In the genomic region with DNA sequence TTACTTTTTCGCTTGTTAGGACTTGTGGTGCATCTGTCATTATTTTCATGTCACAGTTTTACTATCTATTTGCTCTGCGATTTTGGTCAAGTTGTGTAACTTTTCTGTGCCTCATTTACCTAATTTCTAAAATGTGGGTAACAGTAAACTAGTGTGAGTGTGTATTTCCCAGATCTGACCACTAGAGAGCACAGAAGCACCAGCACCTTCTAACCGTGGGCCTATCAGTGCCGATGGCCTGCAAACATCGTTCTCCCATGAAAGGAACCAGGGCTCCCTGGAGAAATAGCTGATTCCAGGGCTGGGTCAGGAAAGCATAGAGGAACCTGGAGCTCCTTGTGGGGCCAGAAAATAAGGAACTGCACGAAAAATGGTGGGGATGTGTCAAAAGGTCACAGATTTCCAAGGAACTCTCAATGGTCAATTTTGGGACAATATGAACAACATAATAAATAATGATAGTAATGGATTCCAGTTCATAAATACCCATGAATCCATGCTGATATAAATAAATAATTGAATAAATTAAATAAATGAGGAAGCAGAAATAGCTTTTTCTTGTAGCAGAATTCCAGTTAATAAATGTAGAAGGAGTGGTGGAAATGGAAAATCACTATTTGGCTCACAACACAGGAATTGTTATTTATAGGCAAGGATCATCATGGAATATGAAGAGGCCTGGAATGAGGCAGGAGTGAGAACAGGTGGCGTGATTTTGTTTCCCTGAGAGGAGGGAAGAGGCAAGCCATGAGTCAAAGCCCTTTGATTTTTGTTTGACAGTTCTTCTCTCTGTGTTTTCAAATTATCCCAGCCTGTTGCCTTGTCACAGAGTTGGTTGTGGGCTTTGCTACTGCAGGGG, we compare ENCODE assay signal across 9 cellular contexts. TPM values are rescaled to one million over a fixed set of nuclear protein-coding genes. Genes with fewer than 3 reads are reported as not detected.
DNase-seq lines count a peak whose midpoint lies in the region; TF ChIP-seq lines count a peak whose summit lies in the region.
"Had no signal": no experiment of that assay in that cellular context is flagged by ENCODE, and none has a peak within 500 bp of the region (broad histone marks: within the 10 kb centered on the region; RNA-seq: fewer than 3 reads in every experiment).

No MANE protein-coding gene starts in this region.

- no peak overlapping the region for H3K27ac Mint-ChIP-seq in MCF 10A (ENCODE audit: low read depth, unreplicated experiment)

- intact Hi-C loops in MCF 10A (cut with micrococcal nuclease), result loop anchor here (1.0 kb wide), 1 partner anchor 33 kb away; no protein-coding TSS in a partner anchor

- no peaks in the 10 kb centered on the region for H3K9me3 ChIP-seq in subcutaneous abdominal adipose tissue (ENCODE audit: control insufficient read depth in 5 of 5, low read length in 5 of 5)
- H3K9me3 ChIP-seq: BLaER1 treated with 17β-estradiol and CSF1 and Interleukin-3, amounts not matched to agents 10 nM and 100 nM had no signal

- H3K4me1 ChIP-seq in subcutaneous abdominal adipose tissue (ENCODE audit: control insufficient read depth in 5 of 5, insufficient read depth in 5 of 5, low read length in 5 of 5), result peaks cover 5 to 50% (median 33%) of the 10 kb centered on the region in 5 donors

- H3K4me3 Mint-ChIP-seq in MCF 10A (ENCODE audit: unreplicated experiment), result no peak overlapping the region

- no TSS peak for BruUV-seq in MCF 10A (replicated peaks; lab: Mats Ljungman, UMichigan)

- H3K9ac ChIP-seq in subcutaneous abdominal adipose tissue (ENCODE audit: low read length in 5 of 5), result peak overlapping the region in 1 of 5 donors; percentile 55

- TF ChIP-seq CTCF in HFF-Myc (IDR thresholded peaks at IDR 0.05; ENCODE audit: low read depth, low read length, missing control alignments) (peak; percentile 63), MCF 10A (IDR thresholded peaks at IDR 0.05; ENCODE audit: unreplicated experiment) (peak; percentile 56), kidney epithelial cell (IDR thresholded peaks at IDR 0.05; ENCODE audit: insufficient read depth, low read length, poor library complexity, severe bottlenecking) (peak; percentile 74)

- no peaks in the 10 kb centered on the region for H3K36me3 ChIP-seq in kidney epithelial cell (ENCODE audit: control insufficient read depth, insufficient read depth, low read length)
- no peaks in the 10 kb centered on the region for H3K36me3 ChIP-seq in subcutaneous abdominal adipose tissue (ENCODE audit: control insufficient read depth in 5 of 5, insufficient read depth in 5 of 5, low read length in 5 of 5)
- H3K36me3 ChIP-seq: BLaER1 treated with 17β-estradiol and CSF1 and Interleukin-3, amounts not matched to agents 10 nM and 100 nM had no signal

- H3K27me3 ChIP-seq in kidney epithelial cell (ENCODE audit: control insufficient read depth, insufficient read depth, low read length) (peaks cover 12% of the 10 kb centered on the region), subcutaneous abdominal adipose tissue (ENCODE audit: control insufficient read depth in 5 of 5, insufficient read depth in 4 of 5, low read length in 5 of 5) (no peaks in the 10 kb centered on the region)

- H3K9me3 Mint-ChIP-seq in MCF 10A (ENCODE audit: unreplicated experiment), result no peaks in the 10 kb centered on the region

- CTCF ChIA-PET in MCF 10A (lab: Yijun Ruan, JAX), result interaction anchor here (0.6 to 1.9 kb wide), 24 partner anchors 8 to 1192 kb away, joined by 3 to 10 read pairs (median 4); no protein-coding TSS in a partner anchor

- H3K36me3 Mint-ChIP-seq in MCF 10A (ENCODE audit: insufficient read depth, unreplicated experiment), result peaks cover 6% of the 10 kb centered on the region

- H3K4me1 Mint-ChIP-seq in MCF 10A (ENCODE audit: insufficient read depth, unreplicated experiment), result peaks cover 10% of the 10 kb centered on the region

- H3K27me3 Mint-ChIP-seq in MCF 10A (ENCODE audit: insufficient read depth, unreplicated experiment), result peaks cover 24% of the 10 kb centered on the region

- H3K4me3 ChIP-seq in HFF-Myc (replicated peaks; ENCODE audit: low read depth, low read length), result no peak overlapping the region
- no peak overlapping the region for H3K4me3 ChIP-seq in kidney epithelial cell (ENCODE audit: low read depth, low read length)
- H3K4me3 ChIP-seq in subcutaneous abdominal adipose tissue (ENCODE audit: low read depth in 1 of 5, low read length in 5 of 5), result no peak overlapping the region
- H3K4me3 ChIP-seq: BLaER1 treated with 17β-estradiol and CSF1 and Interleukin-3, amounts not matched to agents 10 nM and 100 nM had no signal

- H3K27ac ChIP-seq in subcutaneous abdominal adipose tissue (ENCODE audit: low read depth, low read length), result peak overlapping the region; percentile 89
- H3K27ac ChIP-seq: BLaER1 treated with 17β-estradiol and CSF1 and Interleukin-3, amounts not matched to agents 10 nM and 100 nM had no signal

- POLR2A ChIA-PET in MCF 10A (lab: Yijun Ruan, JAX), result interaction anchor here (0.6 kb wide), 1 partner anchor 417 kb away, joined by 3 read pairs; no protein-coding TSS in a partner anchor

- peak; percentile 12 to 57 (median 19) for DNase-seq in NCI-H1417 (lab: John Stamatoyannopoulos, UW)
- DNase-seq in NCI-H1417 treated with DMSO at 0.1 percent for 48 hours (lab: John Stamatoyannopoulos, UW), result no peak
- peak; percentile 17 for DNase-seq in HFF-Myc (ENCODE audit: extremely low read depth, low read depth)
- DNase-seq in NOMO-1 treated with dmso at 0.1 percent for 144 hours (lab: John Stamatoyannopoulos, UW; ENCODE audit: unreplicated experiment), result peak; percentile 29
- peak; percentile 60 for DNase-seq in MCF 10A (ENCODE audit: unreplicated experiment)
- DNase-seq in kidney epithelial cell (ENCODE audit: low read depth), result no peak
- no peak for DNase-seq in activated effector memory CD4-positive, alpha-beta T cell treated with anti-CD3 and anti-CD28 coated beads, Interleukin-2, amount 50 U/mL, for 16 hours

RNA-seq across cellular contexts. Expression of a gene that starts 31.1 kb away (rescaled TPM):
- total RNA-seq in MCF 10A (2022) (not detected in 2 replicates), kidney epithelial cell (not detected in 2 replicates)

RNA-seq across cellular contexts. Expression of a gene that starts 35.3 kb away (rescaled TPM):
- total RNA-seq in MCF 10A (2022) (0.32 and 0.56 TPM in 2 replicates), kidney epithelial cell (2.1 and 3.6 TPM in 2 replicates)

Comparison
In these comparisons a context has a peak if more than half of its experiments do, and no peak if none do; other contexts are left out.
1. DNase-seq: peak in NCI-H1417 (3 of 3), HFF-Myc (single experiment), NOMO-1 treated with dmso at 0.1 percent for 144 hours (single experiment) and MCF 10A (single experiment); none in NCI-H1417 treated with DMSO at 0.1 percent for 48 hours (single experiment), kidney epithelial cell (single experiment) and activated effector memory CD4-positive, alpha-beta T cell treated with anti-CD3 and anti-CD28 coated beads, Interleukin-2, amount 50 U/mL, for 16 hours (single experiment).
2. Peak in every context shown above with its lines, with median percentiles within 50 percentile points of each other: CTCF ChIP-seq.